ENCODE assay signal across 17 cellular contexts in the genomic region with DNA sequence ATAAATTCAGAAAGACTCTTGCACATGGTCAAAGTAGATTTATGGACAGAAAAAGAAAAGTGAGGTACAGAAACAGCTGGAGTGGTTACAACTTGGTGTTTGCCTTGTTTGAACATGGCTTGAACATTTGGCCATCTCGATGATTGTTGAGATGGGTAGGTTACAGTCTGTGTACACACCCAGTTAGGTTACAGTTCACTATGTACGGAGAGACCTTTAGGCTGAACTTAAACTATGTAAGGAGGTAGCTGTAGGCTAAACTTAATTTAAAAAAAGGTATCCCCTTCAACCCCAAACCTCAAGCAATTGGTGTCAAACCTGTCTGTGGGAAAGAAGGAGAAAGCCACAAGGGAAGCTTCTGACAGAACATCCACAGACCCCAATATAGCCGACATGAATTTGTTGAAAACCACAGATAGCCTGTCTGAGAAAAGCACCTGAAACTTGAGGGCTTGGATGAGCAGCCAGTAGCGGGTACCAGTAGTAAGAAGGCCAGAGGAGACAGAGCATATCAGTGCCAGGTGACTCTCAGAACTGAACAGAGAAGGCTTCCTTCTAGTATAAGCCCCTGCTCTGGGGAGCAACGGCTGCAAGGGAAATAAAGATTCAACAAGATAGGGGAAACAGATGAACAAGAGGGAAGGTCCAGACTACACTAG.
DNase-seq lines count a peak whose midpoint lies in the region; ATAC-seq and TF ChIP-seq lines count a peak whose summit lies in the region.
"Had no signal": no experiment of that assay in that cellular context is flagged by ENCODE, and none has a peak within 500 bp of the region (broad histone marks: within the 10 kb centered on the region; RNA-seq: fewer than 3 reads in every experiment).

No MANE protein-coding gene starts in this region.

- intact Hi-C loops in head of caudate nucleus (cut with DNase I), result no loop called here

- peak; percentile 64 for DNase-seq in MM.1S
- no peak for DNase-seq in head of caudate nucleus
- DNase-seq in mesenteric fat pad (ENCODE audit: low spot score), result no peak
- DNase-seq in cerebellar nuclear complex (lab: John Stamatoyannopoulos, UW), result no peak
- DNase-seq: activated B cell treated with CpG ODN at 0.5 μM for 24 hours; activated naive CD4-positive, alpha-beta T cell treated with anti-CD3 and anti-CD28 coated beads, Interleukin-2, amount 50 U/mL, for 16 hours; DMS153; effector CD8-positive, alpha-beta T cell; NCI-H1092; stimulated activated naive CD4-positive, alpha-beta T cell; T-cell had no signal

- no peak for TF ChIP-seq CTCF in MM.1S (IDR thresholded peaks at IDR 0.05; ENCODE audit: low read length)

- no peak overlapping the region for H3K4me3 ChIP-seq in MM.1S (ENCODE audit: low read length)
- H3K4me3 ChIP-seq: right atrium auricular region had no signal

- no peaks in the 10 kb centered on the region for H3K36me3 ChIP-seq in MM.1S (replicated peaks; ENCODE audit: insufficient read depth, low read length)
- H3K36me3 ChIP-seq: right atrium auricular region had no signal

- H3K4me2 ChIP-seq in MM.1S (ENCODE audit: low read depth, low read length), result no peak overlapping the region

- 0 out of 2 replicates have a peak, but pooled peaks cover 2% of the 10 kb centered on the region for H3F3A ChIP-seq in MM.1S (ENCODE audit: insufficient read depth, low read length)

- H3K4me1 Mint-ChIP-seq in activated T-helper 17 cell treated with anti-CD3 and anti-CD28 coated beads, Interleukin-2, amount 50 U/mL, for 72 hours, result no peaks in the 10 kb centered on the region
- H3K4me1 Mint-ChIP-seq: activated B cell treated with CpG ODN at 0.5 μM for 24 hours, nephron, T-cell had no signal

- no peaks in the 10 kb centered on the region for H3K27me3 ChIP-seq in MM.1S (replicated peaks; ENCODE audit: insufficient read depth, low read length)
- H3K27me3 ChIP-seq: right atrium auricular region had no signal

- no peaks in the 10 kb centered on the region for H3K79me2 ChIP-seq in MM.1S (ENCODE audit: low read length)

- H3K4me1 ChIP-seq in MM.1S (ENCODE audit: low read length), result no peaks in the 10 kb centered on the region
- H3K4me1 ChIP-seq: right atrium auricular region had no signal

- H3K9me2 ChIP-seq in MM.1S (replicated peaks; ENCODE audit: insufficient read depth, low read length), result no peaks in the 10 kb centered on the region

- H3K27me3 Mint-ChIP-seq in activated T-helper 17 cell treated with anti-CD3 and anti-CD28 coated beads, Interleukin-2, amount 50 U/mL, for 72 hours, result no peaks in the 10 kb centered on the region
- H3K27me3 Mint-ChIP-seq: activated B cell treated with CpG ODN at 0.5 μM for 24 hours, T-cell had no signal

- H3K36me3 Mint-ChIP-seq in activated T-helper 17 cell treated with anti-CD3 and anti-CD28 coated beads, Interleukin-2, amount 50 U/mL, for 72 hours (ENCODE audit: low read depth), result no peaks in the 10 kb centered on the region
- H3K36me3 Mint-ChIP-seq: T-cell had no signal

- ATAC-seq in GM19035 (IDR thresholded peaks at IDR 0.05; ENCODE audit: unreplicated experiment) (peak; percentile 49), GM21619 (IDR thresholded peaks at IDR 0.05; ENCODE audit: unreplicated experiment) (peak; percentile 67), HG03025 (IDR thresholded peaks at IDR 0.05; ENCODE audit: low FRiP score, unreplicated experiment) (peak; percentile 87)
- no peak for ATAC-seq in activated T-helper 17 cell treated with anti-CD3 and anti-CD28 coated beads, Interleukin-2, amount 50 U/mL, for 72 hours (replicated peaks)
- ATAC-seq: T-cell had no signal

- no peak overlapping the region for H3K9ac ChIP-seq in MM.1S (ENCODE audit: low read length)

- no peaks in the 10 kb centered on the region for H4K20me1 ChIP-seq in MM.1S (ENCODE audit: insufficient read depth, low read length)

- H3K9me3 ChIP-seq in MM.1S (replicated peaks; ENCODE audit: insufficient read depth, low read length), result no peaks in the 10 kb centered on the region
- H3K9me3 ChIP-seq: right atrium auricular region had no signal

- no peak overlapping the region for H3K4me3 Mint-ChIP-seq in activated T-helper 17 cell treated with anti-CD3 and anti-CD28 coated beads, Interleukin-2, amount 50 U/mL, for 72 hours
- H3K4me3 Mint-ChIP-seq: activated B cell treated with CpG ODN at 0.5 μM for 24 hours, nephron, T-cell had no signal

- H3K9me3 Mint-ChIP-seq in activated T-helper 17 cell treated with anti-CD3 and anti-CD28 coated beads, Interleukin-2, amount 50 U/mL, for 72 hours, result peaks cover 7% of the 10 kb centered on the region
- H3K9me3 Mint-ChIP-seq: activated B cell treated with CpG ODN at 0.5 μM for 24 hours, T-cell had no signal

- no peak overlapping the region for H3K27ac Mint-ChIP-seq in activated T-helper 17 cell treated with anti-CD3 and anti-CD28 coated beads, Interleukin-2, amount 50 U/mL, for 72 hours
- H3K27ac Mint-ChIP-seq: activated B cell treated with CpG ODN at 0.5 μM for 24 hours, nephron, T-cell had no signal

- no peak overlapping the region for H3K27ac ChIP-seq in MM.1S (ENCODE audit: low read length)
- H3K27ac ChIP-seq: right atrium auricular region had no signal

- H2AFZ ChIP-seq in MM.1S (ENCODE audit: low read length), result no peak overlapping the region
